In genomic region chr10:49332333-49332732, GRCh38 we compare ENCODE assay signal across 30 cellular contexts. TPM values are rescaled to one million over a fixed set of nuclear protein-coding genes. Genes with fewer than 3 reads are reported as not detected.
"Had no signal": no experiment of that assay in that cellular context is flagged by ENCODE, and none has a peak within 500 bp of the region (broad histone marks: within the 10 kb centered on the region; RNA-seq: fewer than 3 reads in every experiment).

No MANE protein-coding gene starts in this region.

- DNase-seq: colonic mucosa; dermis blood vessel endothelial cell; dorsolateral prefrontal cortex; effector CD8-positive, alpha-beta T cell; effector memory CD8-positive, alpha-beta T cell; endodermal cell; erythroblast; esophagus squamous epithelium; foreskin fibroblast; foreskin melanocyte; gastrocnemius medialis; glutamatergic neuron; heart right ventricle; hippocampal formation; left cardiac atrium; left lung; left ventricle myocardium superior; lower lobe of right lung; mesenchymal stem cell; midbrain had no signal

- ATAC-seq: effector memory CD8-positive, alpha-beta T cell; esophagus mucosa; left cardiac atrium; left lung; left ventricle myocardium superior; lower lobe of right lung had no signal

- H3K36me3 ChIP-seq: colonic mucosa, esophagus squamous epithelium, gastrocnemius medialis, heart right ventricle, left lung, lower lobe of right lung had no signal

- H3K27me3 ChIP-seq: colonic mucosa, esophagus squamous epithelium, gastrocnemius medialis, heart right ventricle, left lung had no signal

- H3K9me3 ChIP-seq: colonic mucosa, esophagus squamous epithelium, gastrocnemius medialis, left lung, lower lobe of right lung had no signal

- H3K4me1 ChIP-seq: colonic mucosa, esophagus squamous epithelium, gastrocnemius medialis, left lung, lower lobe of right lung had no signal

- H3K4me3 ChIP-seq: colonic mucosa, dorsolateral prefrontal cortex, esophagus squamous epithelium, gastrocnemius medialis, heart right ventricle, left lung, lower lobe of right lung had no signal

- H3K27ac ChIP-seq: colonic mucosa, dorsolateral prefrontal cortex, epithelial cell of prostate, esophagus squamous epithelium, gastrocnemius medialis, heart right ventricle, left lung, lower lobe of right lung had no signal

RNA-seq across cellular contexts. Expression of gene C10orf71, which starts 33.4 kb away (rescaled TPM):
- total RNA-seq: chondrocyte, colonic mucosa, dermis blood vessel endothelial cell, esophagus mucosa, glomerular endothelial cell, kidney epithelial cell, left lung, lower leg skin, lower lobe of right lung, lung microvascular endothelial cell, mononuclear cell, mucosa of gallbladder had no signal
- polyA plus RNA-seq: keratinocyte had no signal
